In genomic region chr13:40165533-40165932, GRCh38 we compare ENCODE assay signal across 21 cellular contexts.
DNase-seq lines count a peak whose midpoint lies in the region; ATAC-seq, FAIRE-seq and TF ChIP-seq lines count a peak whose summit lies in the region.
"Had no signal": no experiment of that assay in that cellular context is flagged by ENCODE, and none has a peak within 500 bp of the region (broad histone marks: within the 10 kb centered on the region; RNA-seq: fewer than 3 reads in every experiment).

No MANE protein-coding gene starts in this region.

- peaks cover 33% of the 10 kb centered on the region for H3K4me1 Mint-ChIP-seq in stimulated activated memory B cell treated with anti-CD40 and anti-IgM and Interleukin-4, amounts not matched to agents 10 μg/mL and 1 μg/mL and 100 μg/mL, for 72 hours
- peaks cover 13% of the 10 kb centered on the region for H3K4me1 Mint-ChIP-seq in activated T-helper 17 cell treated with anti-CD3 and anti-CD28 coated beads, Interleukin-2, amount 50 U/mL, for 72 hours

- POLR2A ChIA-PET in endothelial cell of umbilical vein (lab: Charles Lee) = no interaction called here

- no peak for TF ChIP-seq POLR2A in endothelial cell of umbilical vein (IDR thresholded peaks at IDR 0.05; ENCODE audit: low read depth, low read length)

- TF ChIP-seq CTCF in endothelial cell of umbilical vein (IDR thresholded peaks at IDR 0.05; ENCODE audit: extremely low read depth in 1 of 2, insufficient read depth in 1 of 2, low read depth in 1 of 2, low read length in 2 of 2) = no peak

- no peaks in the 10 kb centered on the region for H3K79me2 ChIP-seq in endothelial cell of umbilical vein (ENCODE audit: control insufficient read depth, insufficient read depth, low read length)

- H3K4me3 Mint-ChIP-seq in stimulated activated memory B cell treated with anti-CD40 and anti-IgM and Interleukin-4, amounts not matched to agents 10 μg/mL and 1 μg/mL and 100 μg/mL, for 72 hours = no peak overlapping the region
- H3K4me3 Mint-ChIP-seq in activated T-helper 17 cell treated with anti-CD3 and anti-CD28 coated beads, Interleukin-2, amount 50 U/mL, for 72 hours = no peak overlapping the region
- H3K4me3 Mint-ChIP-seq: B cell had no signal

- no peaks in the 10 kb centered on the region for H4K20me1 ChIP-seq in BLaER1
- no peaks in the 10 kb centered on the region for H4K20me1 ChIP-seq in endothelial cell of umbilical vein (replicated peaks; ENCODE audit: control insufficient read depth, extremely low read depth, insufficient read depth, low read length)

- no peaks in the 10 kb centered on the region for H3K9me1 ChIP-seq in endothelial cell of umbilical vein (replicated peaks; ENCODE audit: control insufficient read depth, extremely low read depth, insufficient read depth, low read length)

- intact Hi-C loops in endothelial cell of umbilical vein (cut with micrococcal nuclease) = no loop called here

- H3K4me1 ChIP-seq in BLaER1 = peaks cover 44% of the 10 kb centered on the region
- peaks cover 14% of the 10 kb centered on the region for H3K4me1 ChIP-seq in endothelial cell of umbilical vein (ENCODE audit: control insufficient read depth, extremely low read depth, insufficient read depth, low read length)

- no peaks in the 10 kb centered on the region for H3K9me3 Mint-ChIP-seq in stimulated activated memory B cell treated with anti-CD40 and anti-IgM and Interleukin-4, amounts not matched to agents 10 μg/mL and 1 μg/mL and 100 μg/mL, for 72 hours
- no peaks in the 10 kb centered on the region for H3K9me3 Mint-ChIP-seq in activated T-helper 17 cell treated with anti-CD3 and anti-CD28 coated beads, Interleukin-2, amount 50 U/mL, for 72 hours

- H2AFZ ChIP-seq in endothelial cell of umbilical vein (ENCODE audit: low read depth, low read length) = no peak overlapping the region
- H2AFZ ChIP-seq: PC-9 had no signal

- H3K9ac ChIP-seq in BLaER1 = no peak overlapping the region
- no peak overlapping the region for H3K9ac ChIP-seq in SK-N-MC (ENCODE audit: insufficient read length)
- no peak overlapping the region for H3K9ac ChIP-seq in endothelial cell of umbilical vein (replicated peaks; ENCODE audit: extremely low read depth, insufficient read depth, low read length)

- H3K36me3 ChIP-seq in BLaER1 = no peaks in the 10 kb centered on the region
- no peaks in the 10 kb centered on the region for H3K36me3 ChIP-seq in SK-N-MC (ENCODE audit: insufficient read depth, low read length)
- H3K36me3 ChIP-seq in endothelial cell of umbilical vein (ENCODE audit: control insufficient read depth in 2 of 2, extremely low read depth in 1 of 2, insufficient read depth in 2 of 2, low read length in 2 of 2) = no peaks in the 10 kb centered on the region
- H3K36me3 ChIP-seq: MG63, SJCRH30 had no signal

- H3K27ac Mint-ChIP-seq in stimulated activated memory B cell treated with anti-CD40 and anti-IgM and Interleukin-4, amounts not matched to agents 10 μg/mL and 1 μg/mL and 100 μg/mL, for 72 hours = peak overlapping the region; percentile 28
- no peak overlapping the region for H3K27ac Mint-ChIP-seq in activated T-helper 17 cell treated with anti-CD3 and anti-CD28 coated beads, Interleukin-2, amount 50 U/mL, for 72 hours
- H3K27ac Mint-ChIP-seq: B cell had no signal

- BruUV-seq in endothelial cell of umbilical vein (replicated peaks; lab: Mats Ljungman, UMichigan) = no TSS peak

- no peak overlapping the region for H3K4me3 ChIP-seq in BLaER1
- peak overlapping the region; percentile 13; the same call in 1 of the 2 replicates for H3K4me3 ChIP-seq in SK-N-MC
- H3K4me3 ChIP-seq in endothelial cell of umbilical vein (replicated peaks in 1 of 3; ENCODE audit: insufficient read depth in 1 of 3, low read depth in 1 of 3, low read length in 3 of 3) = no peak overlapping the region
- H3K4me3 ChIP-seq: K562, MG63, PC-9, SJCRH30 had no signal

- H3K9me3 ChIP-seq in BLaER1 (no peaks in the 10 kb centered on the region), SK-N-MC (ENCODE audit: low read depth, low read length) (no peaks in the 10 kb centered on the region), endothelial cell of umbilical vein (replicated peaks; ENCODE audit: control insufficient read depth, insufficient read depth, low read length) (no peaks in the 10 kb centered on the region)
- H3K9me3 ChIP-seq: MG63 had no signal

- DNase-seq in SK-N-MC (ENCODE audit: low read depth, low spot score) (no peak), endothelial cell of umbilical vein (ENCODE audit: low read depth, low spot score) (peak; percentile 48), UCSD-AML1 (lab: John Stamatoyannopoulos, UW; ENCODE audit: unreplicated experiment) (no peak)
- DNase-seq: DMS153, DND-41, HCEC 1CT, MG63, NCI-H2029 treated with DMSO at 0.1 percent for 48 hours, NCI-H2227 treated with DMSO at 0.1 percent for 48 hours, NCI-H526 treated with DMSO at 0.1 percent for 48 hours, PC-9, SJCRH30 had no signal

- peak overlapping the region; percentile 11; the same call in 1 of the 2 replicates for H3K4me2 ChIP-seq in BLaER1
- no peak overlapping the region for H3K4me2 ChIP-seq in endothelial cell of umbilical vein (ENCODE audit: insufficient read depth, low read length)
- H3K4me2 ChIP-seq: PC-9 had no signal

- CTCF ChIA-PET in endothelial cell of umbilical vein (lab: Charles Lee) = interaction anchor here (1.1 to 3.7 kb wide), 3 partner anchors 10 to 96 kb away, joined by 4 to 10 read pairs (median 5); no protein-coding TSS in a partner anchor

- dilution Hi-C loops in endothelial cell of umbilical vein (cut with MboI; ENCODE audit: extremely low pct_ligation_motif_present, low sequenced_read_pairs) = no loop called here

- no peaks in the 10 kb centered on the region for H3K36me3 Mint-ChIP-seq in stimulated activated memory B cell treated with anti-CD40 and anti-IgM and Interleukin-4, amounts not matched to agents 10 μg/mL and 1 μg/mL and 100 μg/mL, for 72 hours
- no peaks in the 10 kb centered on the region for H3K36me3 Mint-ChIP-seq in activated T-helper 17 cell treated with anti-CD3 and anti-CD28 coated beads, Interleukin-2, amount 50 U/mL, for 72 hours (ENCODE audit: low read depth)

- no peak for FAIRE-seq in endothelial cell of umbilical vein (lab: Jason Lieb, UNC)
- FAIRE-seq: GM12892, H1, K562 had no signal

- no peaks in the 10 kb centered on the region for H3K27me3 Mint-ChIP-seq in stimulated activated memory B cell treated with anti-CD40 and anti-IgM and Interleukin-4, amounts not matched to agents 10 μg/mL and 1 μg/mL and 100 μg/mL, for 72 hours
- H3K27me3 Mint-ChIP-seq in activated T-helper 17 cell treated with anti-CD3 and anti-CD28 coated beads, Interleukin-2, amount 50 U/mL, for 72 hours = no peaks in the 10 kb centered on the region

- H3K27ac ChIP-seq in BLaER1 (no peak overlapping the region), SK-N-MC (no peak overlapping the region), endothelial cell of umbilical vein (ENCODE audit: insufficient read depth, low read depth, low read length) (no peak overlapping the region)
- H3K27ac ChIP-seq: PC-9, SJCRH30 had no signal

- ATAC-seq in stimulated activated memory B cell treated with anti-CD40 and anti-IgM and Interleukin-4, amounts not matched to agents 10 μg/mL and 1 μg/mL and 100 μg/mL, for 72 hours = no peak
- no peak for ATAC-seq in activated T-helper 17 cell treated with anti-CD3 and anti-CD28 coated beads, Interleukin-2, amount 50 U/mL, for 72 hours (replicated peaks)
- ATAC-seq in HG03175 (IDR thresholded peaks at IDR 0.05; ENCODE audit: unreplicated experiment) = no peak
- ATAC-seq: K562, Right ventricle myocardium inferior had no signal

- H3K27me3 ChIP-seq in BLaER1 (no peaks in the 10 kb centered on the region), endothelial cell of umbilical vein (ENCODE audit: control insufficient read depth in 2 of 2, insufficient read depth in 2 of 2, low read length in 2 of 2) (no peaks in the 10 kb centered on the region)
- H3K27me3 ChIP-seq: MG63, SJCRH30 had no signal

TF ChIP-seq in endothelial cell of umbilical vein, 7 proteins besides CTCF, POLR2A, EP300 and RAD21:
- TF ChIP-seq EZH2 (IDR thresholded peaks at IDR 0.05; ENCODE audit: borderline replicate concordance, low read depth, low read length, severe bottlenecking) = no peak
- TF ChIP-seq JUN (IDR thresholded peaks at IDR 0.05; ENCODE audit: borderline replicate concordance, insufficient read depth, insufficient read length, low read depth) = no peak
- no peak for TF ChIP-seq GATA2 (IDR thresholded peaks at IDR 0.05; ENCODE audit: insufficient read depth, insufficient read length, low read depth, low read length)
- TF ChIP-seq POLR2AphosphoS5 (IDR thresholded peaks at IDR 0.05; ENCODE audit: insufficient read depth, low read depth, low read length) = no peak
- no peak for TF ChIP-seq MYC (IDR thresholded peaks at IDR 0.05; ENCODE audit: low read depth, low read length)
- no peak for TF ChIP-seq MAX (IDR thresholded peaks at IDR 0.05; ENCODE audit: insufficient read depth, insufficient read length)
- no peak for TF ChIP-seq FOS (IDR thresholded peaks at IDR 0.05; ENCODE audit: borderline replicate concordance, insufficient read depth, low read length)
